In the genomic region with DNA sequence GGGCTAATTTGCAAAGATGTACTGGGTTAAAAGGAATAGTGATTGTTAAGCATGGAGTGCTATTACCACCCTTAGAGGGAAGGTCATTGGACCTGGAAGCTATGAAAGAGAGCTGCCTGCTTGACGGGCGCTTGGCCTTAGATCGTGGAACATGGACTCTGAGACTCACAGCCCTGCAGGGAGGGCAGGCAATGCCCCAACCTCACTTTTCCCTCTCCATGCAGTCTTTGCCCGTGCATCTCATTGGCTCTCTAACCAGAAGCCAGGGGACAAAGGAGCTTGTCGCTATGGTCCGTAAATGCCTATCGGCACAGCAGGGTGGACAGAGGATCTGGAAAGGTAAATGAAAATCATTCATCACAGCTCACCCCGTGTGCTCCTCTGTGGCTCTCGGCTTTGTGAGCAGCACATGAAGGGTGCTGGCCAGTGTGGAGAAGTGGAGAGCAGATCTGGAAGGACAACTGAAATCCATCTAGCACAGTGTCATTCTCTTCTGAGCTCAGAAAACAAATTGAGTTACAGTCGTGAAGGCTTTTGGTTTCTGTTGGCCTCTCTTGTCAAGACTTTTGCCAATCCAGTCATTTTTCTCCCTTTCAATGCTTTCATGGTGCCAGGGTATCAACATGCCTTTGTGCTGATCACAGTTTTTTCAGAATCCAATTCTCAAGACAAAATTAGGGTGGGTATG, we compare ENCODE assay signal across 10 cellular contexts.
DNase-seq lines count a peak whose midpoint lies in the region; ATAC-seq, FAIRE-seq and TF ChIP-seq lines count a peak whose summit lies in the region.
"Had no signal": no experiment of that assay in that cellular context is flagged by ENCODE, and none has a peak within 500 bp of the region (broad histone marks: within the 10 kb centered on the region; RNA-seq: fewer than 3 reads in every experiment).

No MANE protein-coding gene starts in this region.

- no peak overlapping the region for H3K27ac ChIP-seq in K562 (ENCODE audit: extremely low read depth, low read depth, low read length)
- H3K27ac ChIP-seq in HepG2 (ENCODE audit: extremely low read length, insufficient read depth, low read length), result no peak overlapping the region
- H3K27ac ChIP-seq in small intestine (ENCODE audit: low read depth in 1 of 2, low read length in 1 of 2), result peak overlapping the region in 1 of 2 donors; percentile 13
- no peak overlapping the region for H3K27ac ChIP-seq in naive thymus-derived CD4-positive, alpha-beta T cell (ENCODE audit: low read depth, low read length)

- TF ChIP-seq RAD21 in K562 (CRISPR knock-in tag; conservative IDR thresholded peaks at IDR 0.05 in 1 of 2, IDR thresholded peaks at IDR 0.05 in 1 of 2), result no peak
- no peak for TF ChIP-seq RAD21 in HepG2 (CRISPR knock-in tag; IDR thresholded peaks at IDR 0.05)

- no peaks in the 10 kb centered on the region for H3K79me2 ChIP-seq in K562 (ENCODE audit: control insufficient read depth, insufficient read depth, low read length)
- H3K79me2 ChIP-seq in HepG2 (ENCODE audit: insufficient read depth, low read length), result no peaks in the 10 kb centered on the region

- WGBS in K562 (ENCODE audit: insufficient coverage, low coverage, missing lambda C conversion rate), result 67% methylated on average over 10 of the region's 10 CpGs
- 0% methylated on average over 9 of the region's 10 CpGs for WGBS in HepG2 (ENCODE audit: low lambda C conversion rate)
- 58 to 69% (median 67%) methylated on average over 10 of the region's 10 CpGs for WGBS in small intestine, 3 donors

- H4K20me1 ChIP-seq in K562 (replicated peaks; ENCODE audit: control insufficient read depth, insufficient read depth, low read length) (no peaks in the 10 kb centered on the region), HepG2 (ENCODE audit: insufficient read depth, low read length) (no peaks in the 10 kb centered on the region)

- no peaks in the 10 kb centered on the region for H3K36me3 Mint-ChIP-seq in HFFc6 (ENCODE audit: low read depth)
- H3K36me3 Mint-ChIP-seq in naive thymus-derived CD4-positive, alpha-beta T cell, result peaks cover 0 to 3% (median 0%) of the 10 kb centered on the region in 5 donors

- DNase-seq in HFFc6, result no peak
- DNase-seq in K562 (ENCODE audit: extremely low read depth in 1 of 4, low spot score in 3 of 4), result no peak
- DNase-seq in HepG2 (ENCODE audit: low spot score), result no peak
- DNase-seq in small intestine, result peak; percentile 39
- DNase-seq in activated effector memory CD4-positive, alpha-beta T cell treated with anti-CD3 and anti-CD28 coated beads, Interleukin-2, amount 50 U/mL, for 16 hours, result no peak
- DNase-seq in naive thymus-derived CD4-positive, alpha-beta T cell, result no peak
- DNase-seq: stimulated activated CD4-positive, alpha-beta T cell treated with anti-CD3 and anti-CD28 coated beads, Interleukin-2, amount 100 ng/mL, for 48 hours had no signal

- no peaks in the 10 kb centered on the region for H3K4me1 ChIP-seq in K562 (replicated peaks in 1 of 2; ENCODE audit: control insufficient read depth in 2 of 2, insufficient read depth in 2 of 2, low read length in 2 of 2)
- H3K4me1 ChIP-seq in HepG2 (ENCODE audit: insufficient read depth, low read length), result no peaks in the 10 kb centered on the region
- H3K4me1 ChIP-seq in small intestine (ENCODE audit: control insufficient read depth in 2 of 2, insufficient read depth in 1 of 2, low read depth in 1 of 2, low read length in 1 of 2), result peaks cover 0 to 2% of the 10 kb centered on the region in 2 donors
- no peaks in the 10 kb centered on the region for H3K4me1 ChIP-seq in naive thymus-derived CD4-positive, alpha-beta T cell (ENCODE audit: control insufficient read depth in 2 of 2, insufficient read depth in 2 of 2, low read length in 2 of 2)

- peak overlapping the region; percentile 92 for H3K27ac Mint-ChIP-seq in HFFc6
- H3K27ac Mint-ChIP-seq in naive thymus-derived CD4-positive, alpha-beta T cell, result peak overlapping the region in 2 of 9 donors; percentile 18 to 26

- H3K9me3 ChIP-seq in K562 (replicated peaks; ENCODE audit: control insufficient read depth, insufficient read depth, low read depth, low read length) (no peaks in the 10 kb centered on the region), HepG2 (ENCODE audit: low read length) (no peaks in the 10 kb centered on the region), small intestine (ENCODE audit: control insufficient read depth, low read depth) (no peaks in the 10 kb centered on the region)
- H3K9me3 ChIP-seq in naive thymus-derived CD4-positive, alpha-beta T cell (ENCODE audit: control insufficient read depth in 2 of 3, low read length in 3 of 3), result no peaks in the 10 kb centered on the region

- H3K4me3 Mint-ChIP-seq in HFFc6, result peak overlapping the region; percentile 54; the same call in 1 of the 2 replicates
- no peak overlapping the region for H3K4me3 Mint-ChIP-seq in naive thymus-derived CD4-positive, alpha-beta T cell

- H3K4me1 Mint-ChIP-seq in HFFc6 (ENCODE audit: low read depth), result peaks cover 59% of the 10 kb centered on the region
- peaks cover 0 to 16% (median 5%) of the 10 kb centered on the region in 7 donors for H3K4me1 Mint-ChIP-seq in naive thymus-derived CD4-positive, alpha-beta T cell

- ATAC-seq in K562 (no peak), HepG2 (peak; percentile 79), GM18861 (IDR thresholded peaks at IDR 0.05; ENCODE audit: unreplicated experiment) (no peak)
- ATAC-seq in naive thymus-derived CD4-positive, alpha-beta T cell, result no peak

- no peak overlapping the region for H3K4me2 ChIP-seq in K562 (ENCODE audit: insufficient read depth, low read length)
- H3K4me2 ChIP-seq in HepG2 (ENCODE audit: low read depth, low read length), result peak overlapping the region; percentile 42; the same call in 1 of the 2 replicates

- H3K9me3 Mint-ChIP-seq in HFFc6, result no peaks in the 10 kb centered on the region
- no peaks in the 10 kb centered on the region for H3K9me3 Mint-ChIP-seq in naive thymus-derived CD4-positive, alpha-beta T cell

- BruUV-seq in K562 (replicated peaks; lab: Mats Ljungman, UMichigan) (no TSS peak), HepG2 (replicated peaks; lab: Mats Ljungman, UMichigan) (no TSS peak)

- H3K4me3 ChIP-seq in K562 (no peak overlapping the region), HepG2 (replicated peaks in 1 of 3; ENCODE audit: insufficient read depth in 1 of 3, low read depth in 2 of 3, low read length in 3 of 3) (no peak overlapping the region), small intestine (ENCODE audit: low read depth in 1 of 2, low read length in 2 of 2) (no peak overlapping the region)
- H3K4me3 ChIP-seq in naive thymus-derived CD4-positive, alpha-beta T cell (ENCODE audit: low read length), result no peak overlapping the region

- no peak overlapping the region for H2AFZ ChIP-seq in K562 (ENCODE audit: low read depth, low read length)
- no peak overlapping the region for H2AFZ ChIP-seq in HepG2 (ENCODE audit: low read length)

- H3K9me1 ChIP-seq in K562 (ENCODE audit: control insufficient read depth, insufficient read depth, low read length), result no peaks in the 10 kb centered on the region

- TF ChIP-seq POLR2A in K562 (conservative IDR thresholded peaks at IDR 0.05), result no peak
- no peak for TF ChIP-seq POLR2A in HepG2 (IDR thresholded peaks at IDR 0.05; ENCODE audit: insufficient read depth in 1 of 2, low read depth in 2 of 2, low read length in 2 of 2)

- H3K27me3 ChIP-seq in K562 (ENCODE audit: control insufficient read depth in 2 of 2, insufficient read depth in 2 of 2, low read length in 2 of 2), result no peaks in the 10 kb centered on the region
- H3K27me3 ChIP-seq in HepG2 (ENCODE audit: control insufficient read depth in 1 of 2, insufficient read depth in 2 of 2, low read length in 2 of 2), result peaks cover 0 to 4% of the 10 kb centered on the region in 2 experiments; a peak in 1 of 5 replicates
- no peaks in the 10 kb centered on the region for H3K27me3 ChIP-seq in small intestine (ENCODE audit: control insufficient read depth in 2 of 2, insufficient read depth in 2 of 2, low read length in 2 of 2)
- H3K27me3 ChIP-seq in naive thymus-derived CD4-positive, alpha-beta T cell (ENCODE audit: control insufficient read depth in 2 of 2, insufficient read depth in 2 of 2, low read length in 2 of 2), result no peaks in the 10 kb centered on the region

- no peak for TF ChIP-seq CTCF in HFFc6 (IDR thresholded peaks at IDR 0.05)
- no peak for TF ChIP-seq CTCF in K562 (IDR thresholded peaks at IDR 0.05 in 2 of 3, conservative IDR thresholded peaks at IDR 0.05 in 1 of 3; ENCODE audit: insufficient read depth in 2 of 3, low read depth in 1 of 3, low read length in 3 of 3)
- TF ChIP-seq CTCF in HepG2 (CRISPR knock-in tag; IDR thresholded peaks at IDR 0.05), result no peak

- TF ChIP-seq EP300 in K562 (IDR thresholded peaks at IDR 0.05; ENCODE audit: low read length), result no peak
- no peak for TF ChIP-seq EP300 in HepG2 (IDR thresholded peaks at IDR 0.05; ENCODE audit: low read depth in 2 of 2, low read length in 2 of 2)
- no peak for TF ChIP-seq EP300 in HepG2 (CRISPR knock-in tag; IDR thresholded peaks at IDR 0.05; ENCODE audit: borderline replicate concordance)

- POLR2A ChIA-PET in K562 (lab: Yijun Ruan, JAX) (interaction anchor here (0.7 to 1.1 kb wide), 5 partner anchors 8 to 52 kb away, joined by 3 to 4 read pairs (median 3); no protein-coding TSS in a partner anchor), HepG2 (lab: Yijun Ruan, JAX) (no interaction called here)
- POLR2A ChIA-PET in naive thymus-derived CD4-positive, alpha-beta T cell (lab: Charles Lee), result no interaction called here

- CTCF ChIA-PET in K562 (lab: Yijun Ruan, JAX; ENCODE audit: low intra/inter-chr PET ratio) (no interaction called here), HepG2 (lab: Yijun Ruan, JAX; ENCODE audit: low intra/inter-chr PET ratio, low total read pairs) (no interaction called here)
- CTCF ChIA-PET in naive thymus-derived CD4-positive, alpha-beta T cell (lab: Charles Lee), result no interaction called here

- in situ Hi-C loops in K562 (cut with MboI) (no loop called here), HepG2 (cut with HindIII; ENCODE audit: extremely low pct_ligation_motif_present, low pct_unique_long_range_greater_than_20kb) (no loop called here)

- H3K9ac ChIP-seq in K562 (ENCODE audit: insufficient read depth in 1 of 2, low read depth in 2 of 2, low read length in 2 of 2) (no peak overlapping the region), HepG2 (ENCODE audit: insufficient read depth, low read depth, low read length) (no peak overlapping the region)

- intact Hi-C loops in K562 (cut with micrococcal nuclease) (no loop called here), HepG2 (cut with micrococcal nuclease; ENCODE audit: unreplicated experiment) (no loop called here)
- intact Hi-C loops in naive thymus-derived CD4-positive, alpha-beta T cell (cut with micrococcal nuclease), result no loop called here

- peak; percentile 6 for FAIRE-seq in K562 (lab: Jason Lieb, UNC)
- FAIRE-seq in HepG2 (lab: Jason Lieb, UNC), result no peak
- no peak for FAIRE-seq in small intestine (lab: Jason Lieb, UNC)
- FAIRE-seq: G401.6, H1 had no signal

- H3K36me3 ChIP-seq in K562 (ENCODE audit: control insufficient read depth, insufficient read depth, low read length) (no peaks in the 10 kb centered on the region; the same call in 2 of the 3 replicates), HepG2 (replicated peaks in 1 of 2; ENCODE audit: control insufficient read depth in 1 of 2, insufficient read depth in 2 of 2, low read length in 2 of 2) (no peaks in the 10 kb centered on the region), small intestine (ENCODE audit: control insufficient read depth in 2 of 2, insufficient read depth in 2 of 2, low read length in 2 of 2) (no peaks in the 10 kb centered on the region)
- H3K36me3 ChIP-seq in naive thymus-derived CD4-positive, alpha-beta T cell (ENCODE audit: control insufficient read depth in 2 of 3, insufficient read depth in 3 of 3, low read length in 3 of 3), result no peaks in the 10 kb centered on the region

- no peaks in the 10 kb centered on the region; the same call in 1 of the 2 replicates for H3K27me3 Mint-ChIP-seq in HFFc6 (ENCODE audit: insufficient read depth)
- H3K27me3 Mint-ChIP-seq in naive thymus-derived CD4-positive, alpha-beta T cell, result peaks cover 0 to 7% (median 0%) of the 10 kb centered on the region in 5 donors
